1 cellular context compared by ENCODE assay signal in the genomic region with DNA sequence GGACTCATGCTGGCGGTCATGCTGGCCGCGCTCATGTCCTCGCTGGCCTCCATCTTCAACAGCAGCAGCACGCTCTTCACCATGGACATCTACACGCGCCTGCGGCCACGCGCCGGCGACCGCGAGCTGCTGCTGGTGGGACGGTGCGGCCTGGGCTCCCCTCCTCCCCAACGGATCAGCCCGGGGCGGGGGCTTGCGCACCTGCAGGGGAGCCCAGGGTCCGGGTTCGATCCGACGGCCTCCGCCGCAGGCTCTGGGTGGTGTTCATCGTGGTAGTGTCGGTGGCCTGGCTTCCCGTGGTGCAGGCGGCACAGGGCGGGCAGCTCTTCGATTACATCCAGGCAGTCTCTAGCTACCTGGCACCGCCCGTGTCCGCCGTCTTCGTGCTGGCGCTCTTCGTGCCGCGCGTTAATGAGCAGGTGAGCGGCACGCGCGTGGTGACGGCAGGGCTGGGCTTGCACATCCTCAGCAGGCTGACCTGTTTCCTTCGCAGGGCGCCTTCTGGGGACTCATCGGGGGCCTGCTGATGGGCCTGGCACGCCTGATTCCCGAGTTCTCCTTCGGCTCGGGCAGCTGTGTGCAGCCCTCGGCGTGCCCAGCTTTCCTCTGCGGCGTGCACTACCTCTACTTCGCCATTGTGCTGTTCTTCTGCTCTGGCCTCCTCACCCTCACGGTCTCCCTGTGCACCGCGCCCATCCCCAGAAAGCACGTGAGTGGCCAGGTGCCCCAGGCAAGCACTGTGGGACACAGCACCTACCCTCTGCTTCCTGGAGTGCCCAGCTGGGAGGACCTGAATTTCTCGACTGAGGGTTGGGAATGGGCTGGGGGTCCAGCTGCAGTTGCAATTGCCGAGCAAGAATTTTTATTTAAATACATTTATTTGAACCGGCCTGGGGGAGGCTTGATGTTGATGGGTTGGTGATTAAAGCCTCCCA.
TF ChIP-seq lines count a peak whose summit lies in the region.

No MANE protein-coding gene starts in this region.

TF ChIP-seq in WTC11, 78 proteins besides CTCF, POLR2A, EP300 and RAD21 (continued from another document):
- TF ChIP-seq NR3C1 (CRISPR knock-in tag; conservative IDR thresholded peaks at IDR 0.05; ENCODE audit: low read depth) (no peak), ZBTB21 (CRISPR knock-in tag; IDR thresholded peaks at IDR 0.05; ENCODE audit: borderline replicate concordance) (no peak), FOXK1 (CRISPR knock-in tag; IDR thresholded peaks at IDR 0.05) (no peak), CBFB (CRISPR knock-in tag; IDR thresholded peaks at IDR 0.05; ENCODE audit: low read depth) (no peak), MYBL2 (CRISPR knock-in tag; IDR thresholded peaks at IDR 0.05) (no peak), ATF1 (CRISPR knock-in tag; IDR thresholded peaks at IDR 0.05) (no peak), ZNF232 (CRISPR knock-in tag; IDR thresholded peaks at IDR 0.05) (no peak), ZNF138 (CRISPR knock-in tag; conservative IDR thresholded peaks at IDR 0.05) (no peak), ZNF317 (CRISPR knock-in tag; IDR thresholded peaks at IDR 0.05; ENCODE audit: borderline replicate concordance, low read depth) (peak; percentile 11; the same call in 1 of the 2 replicates), SMAD4 (CRISPR knock-in tag; IDR thresholded peaks at IDR 0.05) (no peak), ZNF416 (CRISPR knock-in tag; IDR thresholded peaks at IDR 0.05) (no peak), FOXJ3 (CRISPR knock-in tag; IDR thresholded peaks at IDR 0.05; ENCODE audit: borderline replicate concordance) (no peak), TEAD4 (CRISPR knock-in tag; IDR thresholded peaks at IDR 0.05) (no peak), SMAD3 (CRISPR knock-in tag; IDR thresholded peaks at IDR 0.05; ENCODE audit: borderline replicate concordance) (no peak), ZNF219 (CRISPR knock-in tag; IDR thresholded peaks at IDR 0.05; ENCODE audit: borderline replicate concordance) (no peak), FOXP1 (CRISPR knock-in tag; IDR thresholded peaks at IDR 0.05; ENCODE audit: borderline replicate concordance) (no peak; the same call in 1 of the 2 replicates), ZNF263 (CRISPR knock-in tag; IDR thresholded peaks at IDR 0.05; ENCODE audit: low read depth) (0 out of 2 replicates have a peak, but pooled peaks have one; percentile 30), ZNF121 (CRISPR knock-in tag; IDR thresholded peaks at IDR 0.05) (no peak), JAZF1 (CRISPR knock-in tag; IDR thresholded peaks at IDR 0.05) (no peak), RELA (CRISPR knock-in tag; IDR thresholded peaks at IDR 0.05; ENCODE audit: borderline replicate concordance) (peak; percentile 55; the same call in 1 of the 2 replicates)
- TF ChIP-seq, protein P1, sequence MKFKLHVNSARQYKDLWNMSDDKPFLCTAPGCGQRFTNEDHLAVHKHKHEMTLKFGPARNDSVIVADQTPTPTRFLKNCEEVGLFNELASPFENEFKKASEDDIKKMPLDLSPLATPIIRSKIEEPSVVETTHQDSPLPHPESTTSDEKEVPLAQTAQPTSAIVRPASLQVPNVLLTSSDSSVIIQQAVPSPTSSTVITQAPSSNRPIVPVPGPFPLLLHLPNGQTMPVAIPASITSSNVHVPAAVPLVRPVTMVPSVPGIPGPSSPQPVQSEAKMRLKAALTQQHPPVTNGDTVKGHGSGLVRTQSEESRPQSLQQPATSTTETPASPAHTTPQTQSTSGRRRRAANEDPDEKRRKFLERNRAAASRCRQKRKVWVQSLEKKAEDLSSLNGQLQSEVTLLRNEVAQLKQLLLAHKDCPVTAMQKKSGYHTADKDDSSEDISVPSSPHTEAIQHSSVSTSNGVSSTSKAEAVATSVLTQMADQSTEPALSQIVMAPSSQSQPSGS (CRISPR knock-in tag; IDR thresholded peaks at IDR 0.05; ENCODE audit: borderline replicate concordance, low read depth), result no peak
- TF ChIP-seq, protein P2, sequence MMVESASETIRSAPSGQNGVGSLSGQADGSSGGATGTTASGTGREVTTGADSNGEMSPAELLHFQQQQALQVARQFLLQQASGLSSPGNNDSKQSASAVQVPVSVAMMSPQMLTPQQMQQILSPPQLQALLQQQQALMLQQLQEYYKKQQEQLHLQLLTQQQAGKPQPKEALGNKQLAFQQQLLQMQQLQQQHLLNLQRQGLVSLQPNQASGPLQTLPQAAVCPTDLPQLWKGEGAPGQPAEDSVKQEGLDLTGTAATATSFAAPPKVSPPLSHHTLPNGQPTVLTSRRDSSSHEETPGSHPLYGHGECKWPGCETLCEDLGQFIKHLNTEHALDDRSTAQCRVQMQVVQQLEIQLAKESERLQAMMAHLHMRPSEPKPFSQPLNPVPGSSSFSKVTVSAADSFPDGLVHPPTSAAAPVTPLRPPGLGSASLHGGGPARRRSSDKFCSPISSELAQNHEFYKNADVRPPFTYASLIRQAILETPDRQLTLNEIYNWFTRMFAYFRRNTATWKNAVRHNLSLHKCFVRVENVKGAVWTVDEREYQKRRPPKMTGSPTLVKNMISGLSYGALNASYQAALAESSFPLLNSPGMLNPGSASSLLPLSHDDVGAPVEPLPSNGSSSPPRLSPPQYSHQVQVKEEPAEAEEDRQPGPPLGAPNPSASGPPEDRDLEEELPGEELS (CRISPR knock-in tag; IDR thresholded peaks at IDR 0.05), result no peak
- TF ChIP-seq, protein P3, sequence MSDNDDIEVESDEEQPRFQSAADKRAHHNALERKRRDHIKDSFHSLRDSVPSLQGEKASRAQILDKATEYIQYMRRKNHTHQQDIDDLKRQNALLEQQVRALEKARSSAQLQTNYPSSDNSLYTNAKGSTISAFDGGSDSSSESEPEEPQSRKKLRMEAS (CRISPR knock-in tag; IDR thresholded peaks at IDR 0.05), result peak; percentile 61; the same call in 1 of the 2 replicates
- TF ChIP-seq, protein P4, sequence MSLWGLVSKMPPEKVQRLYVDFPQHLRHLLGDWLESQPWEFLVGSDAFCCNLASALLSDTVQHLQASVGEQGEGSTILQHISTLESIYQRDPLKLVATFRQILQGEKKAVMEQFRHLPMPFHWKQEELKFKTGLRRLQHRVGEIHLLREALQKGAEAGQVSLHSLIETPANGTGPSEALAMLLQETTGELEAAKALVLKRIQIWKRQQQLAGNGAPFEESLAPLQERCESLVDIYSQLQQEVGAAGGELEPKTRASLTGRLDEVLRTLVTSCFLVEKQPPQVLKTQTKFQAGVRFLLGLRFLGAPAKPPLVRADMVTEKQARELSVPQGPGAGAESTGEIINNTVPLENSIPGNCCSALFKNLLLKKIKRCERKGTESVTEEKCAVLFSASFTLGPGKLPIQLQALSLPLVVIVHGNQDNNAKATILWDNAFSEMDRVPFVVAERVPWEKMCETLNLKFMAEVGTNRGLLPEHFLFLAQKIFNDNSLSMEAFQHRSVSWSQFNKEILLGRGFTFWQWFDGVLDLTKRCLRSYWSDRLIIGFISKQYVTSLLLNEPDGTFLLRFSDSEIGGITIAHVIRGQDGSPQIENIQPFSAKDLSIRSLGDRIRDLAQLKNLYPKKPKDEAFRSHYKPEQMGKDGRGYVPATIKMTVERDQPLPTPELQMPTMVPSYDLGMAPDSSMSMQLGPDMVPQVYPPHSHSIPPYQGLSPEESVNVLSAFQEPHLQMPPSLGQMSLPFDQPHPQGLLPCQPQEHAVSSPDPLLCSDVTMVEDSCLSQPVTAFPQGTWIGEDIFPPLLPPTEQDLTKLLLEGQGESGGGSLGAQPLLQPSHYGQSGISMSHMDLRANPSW (CRISPR knock-in tag; conservative IDR thresholded peaks at IDR 0.05; ENCODE audit: low read depth), result no peak
- TF ChIP-seq, protein P5, sequence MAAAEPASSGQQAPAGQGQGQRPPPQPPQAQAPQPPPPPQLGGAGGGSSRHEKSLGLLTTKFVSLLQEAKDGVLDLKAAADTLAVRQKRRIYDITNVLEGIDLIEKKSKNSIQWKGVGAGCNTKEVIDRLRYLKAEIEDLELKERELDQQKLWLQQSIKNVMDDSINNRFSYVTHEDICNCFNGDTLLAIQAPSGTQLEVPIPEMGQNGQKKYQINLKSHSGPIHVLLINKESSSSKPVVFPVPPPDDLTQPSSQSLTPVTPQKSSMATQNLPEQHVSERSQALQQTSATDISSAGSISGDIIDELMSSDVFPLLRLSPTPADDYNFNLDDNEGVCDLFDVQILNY (CRISPR knock-in tag; IDR thresholded peaks at IDR 0.05), result no peak
- TF ChIP-seq, protein P6, sequence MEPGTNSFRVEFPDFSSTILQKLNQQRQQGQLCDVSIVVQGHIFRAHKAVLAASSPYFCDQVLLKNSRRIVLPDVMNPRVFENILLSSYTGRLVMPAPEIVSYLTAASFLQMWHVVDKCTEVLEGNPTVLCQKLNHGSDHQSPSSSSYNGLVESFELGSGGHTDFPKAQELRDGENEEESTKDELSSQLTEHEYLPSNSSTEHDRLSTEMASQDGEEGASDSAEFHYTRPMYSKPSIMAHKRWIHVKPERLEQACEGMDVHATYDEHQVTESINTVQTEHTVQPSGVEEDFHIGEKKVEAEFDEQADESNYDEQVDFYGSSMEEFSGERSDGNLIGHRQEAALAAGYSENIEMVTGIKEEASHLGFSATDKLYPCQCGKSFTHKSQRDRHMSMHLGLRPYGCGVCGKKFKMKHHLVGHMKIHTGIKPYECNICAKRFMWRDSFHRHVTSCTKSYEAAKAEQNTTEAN (CRISPR knock-in tag; IDR thresholded peaks at IDR 0.05), result no peak
- TF ChIP-seq, protein P7, sequence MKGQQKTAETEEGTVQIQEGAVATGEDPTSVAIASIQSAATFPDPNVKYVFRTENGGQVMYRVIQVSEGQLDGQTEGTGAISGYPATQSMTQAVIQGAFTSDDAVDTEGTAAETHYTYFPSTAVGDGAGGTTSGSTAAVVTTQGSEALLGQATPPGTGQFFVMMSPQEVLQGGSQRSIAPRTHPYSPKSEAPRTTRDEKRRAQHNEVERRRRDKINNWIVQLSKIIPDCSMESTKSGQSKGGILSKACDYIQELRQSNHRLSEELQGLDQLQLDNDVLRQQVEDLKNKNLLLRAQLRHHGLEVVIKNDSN (CRISPR knock-in tag; IDR thresholded peaks at IDR 0.05), result 0 out of 2 replicates have a peak, but pooled peaks have one; percentile 6
- TF ChIP-seq, protein P8, sequence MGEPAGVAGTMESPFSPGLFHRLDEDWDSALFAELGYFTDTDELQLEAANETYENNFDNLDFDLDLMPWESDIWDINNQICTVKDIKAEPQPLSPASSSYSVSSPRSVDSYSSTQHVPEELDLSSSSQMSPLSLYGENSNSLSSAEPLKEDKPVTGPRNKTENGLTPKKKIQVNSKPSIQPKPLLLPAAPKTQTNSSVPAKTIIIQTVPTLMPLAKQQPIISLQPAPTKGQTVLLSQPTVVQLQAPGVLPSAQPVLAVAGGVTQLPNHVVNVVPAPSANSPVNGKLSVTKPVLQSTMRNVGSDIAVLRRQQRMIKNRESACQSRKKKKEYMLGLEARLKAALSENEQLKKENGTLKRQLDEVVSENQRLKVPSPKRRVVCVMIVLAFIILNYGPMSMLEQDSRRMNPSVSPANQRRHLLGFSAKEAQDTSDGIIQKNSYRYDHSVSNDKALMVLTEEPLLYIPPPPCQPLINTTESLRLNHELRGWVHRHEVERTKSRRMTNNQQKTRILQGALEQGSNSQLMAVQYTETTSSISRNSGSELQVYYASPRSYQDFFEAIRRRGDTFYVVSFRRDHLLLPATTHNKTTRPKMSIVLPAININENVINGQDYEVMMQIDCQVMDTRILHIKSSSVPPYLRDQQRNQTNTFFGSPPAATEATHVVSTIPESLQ (CRISPR knock-in tag; IDR thresholded peaks at IDR 0.05), result no peak
- TF ChIP-seq, protein P9, sequence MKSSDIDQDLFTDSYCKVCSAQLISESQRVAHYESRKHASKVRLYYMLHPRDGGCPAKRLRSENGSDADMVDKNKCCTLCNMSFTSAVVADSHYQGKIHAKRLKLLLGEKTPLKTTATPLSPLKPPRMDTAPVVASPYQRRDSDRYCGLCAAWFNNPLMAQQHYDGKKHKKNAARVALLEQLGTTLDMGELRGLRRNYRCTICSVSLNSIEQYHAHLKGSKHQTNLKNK (CRISPR knock-in tag; IDR thresholded peaks at IDR 0.05), result no peak
- TF ChIP-seq, protein P10, sequence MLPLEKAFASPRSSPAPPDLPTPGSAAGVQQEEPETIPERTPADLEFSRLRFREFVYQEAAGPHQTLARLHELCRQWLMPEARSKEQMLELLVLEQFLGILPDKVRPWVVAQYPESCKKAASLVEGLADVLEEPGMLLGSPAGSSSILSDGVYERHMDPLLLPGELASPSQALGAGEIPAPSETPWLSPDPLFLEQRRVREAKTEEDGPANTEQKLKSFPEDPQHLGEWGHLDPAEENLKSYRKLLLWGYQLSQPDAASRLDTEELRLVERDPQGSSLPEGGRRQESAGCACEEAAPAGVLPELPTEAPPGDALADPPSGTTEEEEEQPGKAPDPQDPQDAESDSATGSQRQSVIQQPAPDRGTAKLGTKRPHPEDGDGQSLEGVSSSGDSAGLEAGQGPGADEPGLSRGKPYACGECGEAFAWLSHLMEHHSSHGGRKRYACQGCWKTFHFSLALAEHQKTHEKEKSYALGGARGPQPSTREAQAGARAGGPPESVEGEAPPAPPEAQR (CRISPR knock-in tag; IDR thresholded peaks at IDR 0.05), result no peak
- TF ChIP-seq, protein P11, sequence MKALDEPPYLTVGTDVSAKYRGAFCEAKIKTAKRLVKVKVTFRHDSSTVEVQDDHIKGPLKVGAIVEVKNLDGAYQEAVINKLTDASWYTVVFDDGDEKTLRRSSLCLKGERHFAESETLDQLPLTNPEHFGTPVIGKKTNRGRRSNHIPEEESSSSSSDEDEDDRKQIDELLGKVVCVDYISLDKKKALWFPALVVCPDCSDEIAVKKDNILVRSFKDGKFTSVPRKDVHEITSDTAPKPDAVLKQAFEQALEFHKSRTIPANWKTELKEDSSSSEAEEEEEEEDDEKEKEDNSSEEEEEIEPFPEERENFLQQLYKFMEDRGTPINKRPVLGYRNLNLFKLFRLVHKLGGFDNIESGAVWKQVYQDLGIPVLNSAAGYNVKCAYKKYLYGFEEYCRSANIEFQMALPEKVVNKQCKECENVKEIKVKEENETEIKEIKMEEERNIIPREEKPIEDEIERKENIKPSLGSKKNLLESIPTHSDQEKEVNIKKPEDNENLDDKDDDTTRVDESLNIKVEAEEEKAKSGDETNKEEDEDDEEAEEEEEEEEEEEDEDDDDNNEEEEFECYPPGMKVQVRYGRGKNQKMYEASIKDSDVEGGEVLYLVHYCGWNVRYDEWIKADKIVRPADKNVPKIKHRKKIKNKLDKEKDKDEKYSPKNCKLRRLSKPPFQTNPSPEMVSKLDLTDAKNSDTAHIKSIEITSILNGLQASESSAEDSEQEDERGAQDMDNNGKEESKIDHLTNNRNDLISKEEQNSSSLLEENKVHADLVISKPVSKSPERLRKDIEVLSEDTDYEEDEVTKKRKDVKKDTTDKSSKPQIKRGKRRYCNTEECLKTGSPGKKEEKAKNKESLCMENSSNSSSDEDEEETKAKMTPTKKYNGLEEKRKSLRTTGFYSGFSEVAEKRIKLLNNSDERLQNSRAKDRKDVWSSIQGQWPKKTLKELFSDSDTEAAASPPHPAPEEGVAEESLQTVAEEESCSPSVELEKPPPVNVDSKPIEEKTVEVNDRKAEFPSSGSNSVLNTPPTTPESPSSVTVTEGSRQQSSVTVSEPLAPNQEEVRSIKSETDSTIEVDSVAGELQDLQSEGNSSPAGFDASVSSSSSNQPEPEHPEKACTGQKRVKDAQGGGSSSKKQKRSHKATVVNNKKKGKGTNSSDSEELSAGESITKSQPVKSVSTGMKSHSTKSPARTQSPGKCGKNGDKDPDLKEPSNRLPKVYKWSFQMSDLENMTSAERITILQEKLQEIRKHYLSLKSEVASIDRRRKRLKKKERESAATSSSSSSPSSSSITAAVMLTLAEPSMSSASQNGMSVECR (CRISPR knock-in tag; IDR thresholded peaks at IDR 0.05; ENCODE audit: borderline replicate concordance), result 0 out of 2 replicates have a peak, but pooled peaks have one; percentile 14
TF ChIP-seq in WTC11: peak in this region for 7.
